ENCODE assay signal across 1 cellular context in genomic region chr3:171427771-171428320, GRCh38.
TF ChIP-seq lines count a peak whose summit lies in the region.

No MANE protein-coding gene starts in this region.

TF ChIP-seq in WTC11, 78 proteins besides CTCF, POLR2A, EP300 and RAD21 (continued from another document):
- no peak for TF ChIP-seq TP53 (CRISPR knock-in tag; IDR thresholded peaks at IDR 0.05)
- TF ChIP-seq TEAD4 (CRISPR knock-in tag; IDR thresholded peaks at IDR 0.05): no peak
- TF ChIP-seq, protein P1, sequence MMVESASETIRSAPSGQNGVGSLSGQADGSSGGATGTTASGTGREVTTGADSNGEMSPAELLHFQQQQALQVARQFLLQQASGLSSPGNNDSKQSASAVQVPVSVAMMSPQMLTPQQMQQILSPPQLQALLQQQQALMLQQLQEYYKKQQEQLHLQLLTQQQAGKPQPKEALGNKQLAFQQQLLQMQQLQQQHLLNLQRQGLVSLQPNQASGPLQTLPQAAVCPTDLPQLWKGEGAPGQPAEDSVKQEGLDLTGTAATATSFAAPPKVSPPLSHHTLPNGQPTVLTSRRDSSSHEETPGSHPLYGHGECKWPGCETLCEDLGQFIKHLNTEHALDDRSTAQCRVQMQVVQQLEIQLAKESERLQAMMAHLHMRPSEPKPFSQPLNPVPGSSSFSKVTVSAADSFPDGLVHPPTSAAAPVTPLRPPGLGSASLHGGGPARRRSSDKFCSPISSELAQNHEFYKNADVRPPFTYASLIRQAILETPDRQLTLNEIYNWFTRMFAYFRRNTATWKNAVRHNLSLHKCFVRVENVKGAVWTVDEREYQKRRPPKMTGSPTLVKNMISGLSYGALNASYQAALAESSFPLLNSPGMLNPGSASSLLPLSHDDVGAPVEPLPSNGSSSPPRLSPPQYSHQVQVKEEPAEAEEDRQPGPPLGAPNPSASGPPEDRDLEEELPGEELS (CRISPR knock-in tag; IDR thresholded peaks at IDR 0.05): no peak
- TF ChIP-seq MXD4 (CRISPR knock-in tag; IDR thresholded peaks at IDR 0.05; ENCODE audit: borderline replicate concordance): no peak
- no peak for TF ChIP-seq ZBTB43 (CRISPR knock-in tag; IDR thresholded peaks at IDR 0.05)
- no peak for TF ChIP-seq ZNF425 (CRISPR knock-in tag; conservative IDR thresholded peaks at IDR 0.05)
- no peak for TF ChIP-seq ZNF317 (CRISPR knock-in tag; IDR thresholded peaks at IDR 0.05; ENCODE audit: borderline replicate concordance, low read depth)
